ENCODE assay signal across 10 cellular contexts in the genomic region with DNA sequence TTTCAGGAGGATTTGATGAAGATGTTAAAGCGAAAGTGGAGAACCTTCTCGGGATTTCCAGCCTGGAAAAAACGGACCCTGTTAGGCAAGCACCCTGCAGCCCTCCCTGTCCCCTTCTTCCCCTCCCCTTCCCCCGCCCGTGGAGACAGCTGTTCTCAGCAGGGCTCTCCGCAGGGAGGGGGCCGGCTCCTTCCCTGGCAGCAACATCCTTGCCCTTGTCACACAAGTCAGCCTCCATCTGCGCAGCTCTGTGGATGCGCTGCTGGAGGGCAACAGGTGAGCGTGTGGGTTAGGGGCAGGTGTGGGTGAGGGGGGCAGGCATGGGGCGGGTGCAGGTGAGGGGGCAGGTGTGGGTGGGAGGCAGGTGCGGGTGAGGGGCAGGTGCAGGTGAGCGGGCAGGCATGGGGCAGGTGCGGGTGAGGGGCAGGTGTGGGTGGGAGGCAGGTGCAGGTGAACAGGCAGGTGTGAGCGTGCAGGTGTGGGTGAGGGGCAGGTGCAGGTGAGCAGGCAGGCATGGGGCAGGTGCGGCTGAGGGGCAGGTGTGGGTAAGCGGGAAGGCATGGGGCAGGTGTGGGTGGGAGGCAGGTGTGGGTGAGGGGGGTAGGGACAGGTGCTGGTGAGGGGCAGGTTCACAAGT. TPM values are rescaled to one million over a fixed set of nuclear protein-coding genes. Genes with fewer than 3 reads are reported as not detected.
DNase-seq lines count a peak whose midpoint lies in the region; ATAC-seq and TF ChIP-seq lines count a peak whose summit lies in the region.
"Had no signal": no experiment of that assay in that cellular context is flagged by ENCODE, and none has a peak within 500 bp of the region (broad histone marks: within the 10 kb centered on the region; RNA-seq: fewer than 3 reads in every experiment).

No MANE protein-coding gene starts in this region.

- no peak for ATAC-seq in stimulated activated effector memory CD8-positive, alpha-beta T cell treated with anti-CD3 and anti-CD28 coated beads, Interleukin-12 subunit alpha, Interleukin-12 subunit beta, amount 100 ng/mL, for 72 hours

- H3K27ac Mint-ChIP-seq in stimulated activated effector memory CD8-positive, alpha-beta T cell treated with anti-CD3 and anti-CD28 coated beads, Interleukin-12 subunit alpha, Interleukin-12 subunit beta, amount 100 ng/mL, for 72 hours: peak overlapping the region; percentile 82
- H3K27ac Mint-ChIP-seq in immature natural killer cell: peak overlapping the region in 2 of 6 donors; percentile 19 to 69
- H3K27ac Mint-ChIP-seq: nephron had no signal

- TF ChIP-seq CTCF in dorsolateral prefrontal cortex (IDR thresholded peaks at IDR 0.05 in 54 of 56, conservative IDR thresholded peaks at IDR 0.05 in 2 of 56; ENCODE audit: low read depth in 1 of 56, partially characterized antibody in 56 of 56): no peak

- H3K4me3 ChIP-seq in dorsolateral prefrontal cortex: peak overlapping the region in 11 of 59 donors; percentile 0 to 31 (median 14)
- H3K4me3 ChIP-seq: hepatocyte had no signal

- DNase-seq in NCI-H82 (lab: John Stamatoyannopoulos, UW) (peak; percentile 77), NCI-H82 treated with DMSO at 0.1 percent for 48 hours (lab: John Stamatoyannopoulos, UW; ENCODE audit: unreplicated experiment) (no peak), NCI-H1694 (lab: John Stamatoyannopoulos, UW) (peak; percentile 60), dorsolateral prefrontal cortex (no peak), immature natural killer cell (no peak), erythroblast (lab: John Stamatoyannopoulos, UW) (no peak), hepatic stellate cell (ENCODE audit: low spot score) (no peak)
- DNase-seq in stimulated activated effector memory CD8-positive, alpha-beta T cell treated with anti-CD3 and anti-CD28 coated beads, Interleukin-12 subunit alpha, Interleukin-12 subunit beta, amount 100 ng/mL, for 72 hours (ENCODE audit: low spot score in 2 of 2): no peak

- H3K36me3 Mint-ChIP-seq in stimulated activated effector memory CD8-positive, alpha-beta T cell treated with anti-CD3 and anti-CD28 coated beads, Interleukin-12 subunit alpha, Interleukin-12 subunit beta, amount 100 ng/mL, for 72 hours: peaks cover 79% of the 10 kb centered on the region
- H3K36me3 Mint-ChIP-seq in immature natural killer cell: no peaks in the 10 kb centered on the region

- H3K4me1 Mint-ChIP-seq in stimulated activated effector memory CD8-positive, alpha-beta T cell treated with anti-CD3 and anti-CD28 coated beads, Interleukin-12 subunit alpha, Interleukin-12 subunit beta, amount 100 ng/mL, for 72 hours: peaks cover 10% of the 10 kb centered on the region
- H3K4me1 Mint-ChIP-seq in immature natural killer cell: peaks cover 0 to 8% of the 10 kb centered on the region in 2 donors

- intact Hi-C loops in dorsolateral prefrontal cortex (cut with DNase I): no loop called here

- H3K27ac ChIP-seq in dorsolateral prefrontal cortex: peak overlapping the region in 48 of 59 donors; percentile 7 to 83 (median 58)
- H3K27ac ChIP-seq: hepatocyte had no signal

- H3K27me3 Mint-ChIP-seq in immature natural killer cell (ENCODE audit: low read depth in 3 of 3): peaks cover 0 to 1% (median 0%) of the 10 kb centered on the region in 3 donors

- H3K27me3 ChIP-seq in dorsolateral prefrontal cortex: no peaks in the 10 kb centered on the region
- H3K27me3 ChIP-seq: hepatocyte had no signal

- no peak overlapping the region for H3K4me3 Mint-ChIP-seq in stimulated activated effector memory CD8-positive, alpha-beta T cell treated with anti-CD3 and anti-CD28 coated beads, Interleukin-12 subunit alpha, Interleukin-12 subunit beta, amount 100 ng/mL, for 72 hours
- no peak overlapping the region for H3K4me3 Mint-ChIP-seq in immature natural killer cell
- H3K4me3 Mint-ChIP-seq: nephron had no signal

- H3K9me3 Mint-ChIP-seq in stimulated activated effector memory CD8-positive, alpha-beta T cell treated with anti-CD3 and anti-CD28 coated beads, Interleukin-12 subunit alpha, Interleukin-12 subunit beta, amount 100 ng/mL, for 72 hours: no peaks in the 10 kb centered on the region
- H3K9me3 Mint-ChIP-seq in immature natural killer cell: no peaks in the 10 kb centered on the region
- H3K9me3 Mint-ChIP-seq: nephron had no signal

- no peak for TF ChIP-seq POLR2A in erythroblast (IDR thresholded peaks at IDR 0.05; ENCODE audit: low read length)

RNA-seq across cellular contexts. Expression of a gene that starts 9.4 kb away (rescaled TPM):
- 100 to 1,000 TPM in 8 of 120 experiments, 10 to 100 TPM in 112; 40.3 to 149 (median 70.2) TPM for total RNA-seq in dorsolateral prefrontal cortex
- polyA plus RNA-seq in immature natural killer cell: 100 to 1,000 TPM; 182 to 246 (median 243) TPM

RNA-seq across cellular contexts. Expression of a gene that starts 17.4 kb away (rescaled TPM):
- total RNA-seq in dorsolateral prefrontal cortex: 100 to 1,000 TPM in 13 of 120 experiments, 10 to 100 TPM in 107; 56.4 to 136 (median 81.0) TPM
- 100 to 1,000 TPM; 149 to 192 (median 179) TPM for polyA plus RNA-seq in immature natural killer cell

RNA-seq across cellular contexts. Expression of a gene that starts 22.7 kb away (rescaled TPM):
- 10 to 100 TPM; 20.4 to 48.6 (median 30.7) TPM for total RNA-seq in dorsolateral prefrontal cortex
- polyA plus RNA-seq in immature natural killer cell: 10 to 100 TPM; 29.3 to 43.5 (median 39.8) TPM

RNA-seq across cellular contexts. Expression of a gene that starts 23.0 kb away (rescaled TPM):
- 10 to 100 TPM; 15.3 to 59.1 (median 29.4) TPM for total RNA-seq in dorsolateral prefrontal cortex
- 10 to 100 TPM; 12.7 to 18.8 (median 15.2) TPM for polyA plus RNA-seq in immature natural killer cell

Comparison
In these comparisons a context has a peak if more than half of its experiments do, and no peak if none do; other contexts are left out.
1. DNase-seq: peak in NCI-H82 (single experiment) and NCI-H1694 (single experiment); none in NCI-H82 treated with DMSO at 0.1 percent for 48 hours (single experiment), dorsolateral prefrontal cortex (0 of 10), stimulated activated effector memory CD8-positive, alpha-beta T cell treated with anti-CD3 and anti-CD28 coated beads, Interleukin-12 subunit alpha, Interleukin-12 subunit beta, amount 100 ng/mL, for 72 hours (0 of 2), immature natural killer cell (0 of 3), erythroblast (0 of 2) and hepatic stellate cell (single experiment).